23 cellular contexts compared by ENCODE assay signal in genomic region chr10:96797485-96797884, GRCh38.
"Had no signal": no experiment of that assay in that cellular context is flagged by ENCODE, and none has a peak within 500 bp of the region (broad histone marks: within the 10 kb centered on the region; RNA-seq: fewer than 3 reads in every experiment).

No MANE protein-coding gene starts in this region.

- FAIRE-seq: endometrium, frontal cortex, islet of Langerhans, keratinocyte had no signal

- H3K4me3 ChIP-seq: colonic mucosa, gastroesophageal sphincter, heart left ventricle, left lung, lung, mucosa of descending colon had no signal

- H3K27me3 ChIP-seq: colonic mucosa, heart left ventricle, left lung had no signal

- H3K27ac ChIP-seq: epithelial cell of prostate, foreskin keratinocyte, gastroesophageal sphincter, heart left ventricle, left lung had no signal

- H3K9me3 ChIP-seq: colonic mucosa, gastroesophageal sphincter, heart left ventricle, left lung, mucosa of descending colon had no signal

- H3K36me3 ChIP-seq: colonic mucosa, gastroesophageal sphincter, heart left ventricle, left lung had no signal

- H3K4me1 ChIP-seq: colonic mucosa, foreskin keratinocyte, gastroesophageal sphincter, heart left ventricle, left lung had no signal

- DNase-seq: colonic mucosa; cortex of kidney; effector CD8-positive, alpha-beta T cell; effector memory CD8-positive, alpha-beta T cell; endodermal cell; erythroblast; foreskin keratinocyte; heart left ventricle; hippocampal formation; left cardiac atrium; left lung; left ventricle myocardium superior; mesenchymal stem cell; mucosa of descending colon; naive thymus-derived CD4-positive, alpha-beta T cell had no signal

- ATAC-seq: effector memory CD8-positive, alpha-beta T cell; esophagus mucosa; foreskin keratinocyte; gastroesophageal sphincter; heart left ventricle; left cardiac atrium; left lung; left ventricle myocardium superior; naive thymus-derived CD4-positive, alpha-beta T cell had no signal
